In the genomic region with DNA sequence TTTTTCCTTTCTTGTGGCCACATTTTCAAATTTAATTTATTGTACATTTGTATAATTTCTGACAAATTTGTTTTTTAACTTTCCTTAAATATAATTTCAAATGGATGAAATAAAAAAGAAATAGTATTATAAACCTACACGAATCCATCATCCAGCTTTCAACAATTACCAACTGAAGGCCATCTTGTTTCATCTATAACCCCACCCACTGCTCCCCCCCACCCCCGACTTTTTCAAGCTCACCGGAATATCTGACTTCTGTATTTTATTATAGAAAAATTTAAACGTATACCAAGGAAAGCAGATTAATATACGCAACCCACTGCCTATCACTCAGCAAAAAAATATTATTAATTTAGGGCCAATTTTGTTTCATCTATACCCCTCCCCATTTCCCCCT, we compare ENCODE assay signal across 8 cellular contexts. TPM values are rescaled to one million over a fixed set of nuclear protein-coding genes. Genes with fewer than 3 reads are reported as not detected.
DNase-seq lines count a peak whose midpoint lies in the region; ATAC-seq and TF ChIP-seq lines count a peak whose summit lies in the region.

No MANE protein-coding gene starts in this region.

- no peaks in the 10 kb centered on the region for H3K9me3 Mint-ChIP-seq in activated CD8-positive, alpha-beta memory T cell treated with anti-CD3 and anti-CD28 coated beads, Interleukin-2, amount 10 ng/mL, durations not matched to agents 7 days and 5 days (ENCODE audit: low read depth)
- no peaks in the 10 kb centered on the region for H3K9me3 Mint-ChIP-seq in glutamatergic neuron (ENCODE audit: unreplicated experiment)

- no peaks in the 10 kb centered on the region for H3K27me3 Mint-ChIP-seq in activated CD8-positive, alpha-beta memory T cell treated with anti-CD3 and anti-CD28 coated beads, Interleukin-2, amount 10 ng/mL, durations not matched to agents 7 days and 5 days
- H3K27me3 Mint-ChIP-seq in glutamatergic neuron (ENCODE audit: unreplicated experiment) = no peaks in the 10 kb centered on the region

- peak overlapping the region; percentile 84 for H3K9ac ChIP-seq in SU-DHL-6 (ENCODE audit: low read length)

- CTCF ChIA-PET in activated CD8-positive, alpha-beta memory T cell treated with anti-CD3 and anti-CD28 coated beads, Interleukin-2, amount 10 ng/mL, durations not matched to agents 7 days and 5 days (lab: Charles Lee) = interaction anchor here (0.7 kb wide), 1 partner anchor 179 kb away, joined by 3 read pairs; no protein-coding TSS in a partner anchor

- H3K4me1 Mint-ChIP-seq in activated CD8-positive, alpha-beta memory T cell treated with anti-CD3 and anti-CD28 coated beads, Interleukin-2, amount 10 ng/mL, durations not matched to agents 7 days and 5 days = peaks cover 10% of the 10 kb centered on the region
- no peaks in the 10 kb centered on the region for H3K4me1 Mint-ChIP-seq in glutamatergic neuron (ENCODE audit: low read depth, unreplicated experiment)

- H2AFZ ChIP-seq in SU-DHL-6 (ENCODE audit: low read depth, low read length, severe bottlenecking) = no peak overlapping the region

- H3K27ac Mint-ChIP-seq in activated CD8-positive, alpha-beta memory T cell treated with anti-CD3 and anti-CD28 coated beads, Interleukin-2, amount 10 ng/mL, durations not matched to agents 7 days and 5 days = peak overlapping the region; percentile 90
- peak overlapping the region; percentile 97 for H3K27ac Mint-ChIP-seq in glutamatergic neuron (ENCODE audit: unreplicated experiment)

- H3K27ac ChIP-seq in SU-DHL-6 (ENCODE audit: low read depth, low read length) (peak overlapping the region; percentile 73), thoracic aorta (peak overlapping the region; percentile 93 to 97)

- DNase-seq in activated CD8-positive, alpha-beta memory T cell treated with anti-CD3 and anti-CD28 coated beads, Interleukin-2, amount 10 ng/mL, durations not matched to agents 7 days and 5 days = no peak
- no peak for DNase-seq in activated CD8-positive, alpha-beta memory T cell treated with anti-CD3 and anti-CD28 coated beads, Interleukin-2, amount 50 U/mL, for 48 hours
- DNase-seq in glutamatergic neuron (no peak), thoracic aorta (ENCODE audit: low spot score) (no peak), NCI-H2107 treated with DMSO at 0.1 percent for 48 hours (lab: John Stamatoyannopoulos, UW; ENCODE audit: unreplicated experiment) (no peak)

- H3K4me1 ChIP-seq in thoracic aorta (ENCODE audit: control insufficient read depth in 1 of 2, low read depth in 2 of 2) = peaks cover 7 to 11% of the 10 kb centered on the region in 2 donors

- no peaks in the 10 kb centered on the region for H4K20me1 ChIP-seq in SU-DHL-6 (ENCODE audit: low read depth, low read length)

- H3K79me2 ChIP-seq in SU-DHL-6 (ENCODE audit: insufficient read depth, low read length) = peaks cover 26% of the 10 kb centered on the region

- H3F3A ChIP-seq in SU-DHL-6 (ENCODE audit: insufficient read depth) = peaks cover 19% of the 10 kb centered on the region; the same call in 1 of the 2 replicates

- H3K9me3 ChIP-seq in SU-DHL-6 (ENCODE audit: insufficient read depth, low read length) (no peaks in the 10 kb centered on the region), thoracic aorta (no peaks in the 10 kb centered on the region)

- H3K4me2 ChIP-seq in SU-DHL-6 (ENCODE audit: low read depth, low read length, poor library complexity, severe bottlenecking) = peak overlapping the region; percentile 72

- peaks cover 11% of the 10 kb centered on the region; the same call in 1 of the 2 replicates for H3K36me3 ChIP-seq in SU-DHL-6 (ENCODE audit: low read length)
- H3K36me3 ChIP-seq in thoracic aorta = peaks cover 10% of the 10 kb centered on the region

- peak overlapping the region; percentile 86 for H3K4me3 ChIP-seq in SU-DHL-6 (ENCODE audit: insufficient read depth, low read length, poor library complexity, severe bottlenecking)
- H3K4me3 ChIP-seq in thoracic aorta = peak overlapping the region; percentile 83

- H3K4me3 Mint-ChIP-seq in activated CD8-positive, alpha-beta memory T cell treated with anti-CD3 and anti-CD28 coated beads, Interleukin-2, amount 10 ng/mL, durations not matched to agents 7 days and 5 days = no peak overlapping the region
- H3K4me3 Mint-ChIP-seq in glutamatergic neuron (ENCODE audit: unreplicated experiment) = peak overlapping the region; percentile 90

- H3K27me3 ChIP-seq in SU-DHL-6 (ENCODE audit: low read length) = no peaks in the 10 kb centered on the region
- no peaks in the 10 kb centered on the region for H3K27me3 ChIP-seq in thoracic aorta (replicated peaks; ENCODE audit: insufficient read depth)

- ATAC-seq in activated CD8-positive, alpha-beta memory T cell treated with anti-CD3 and anti-CD28 coated beads, Interleukin-2, amount 10 ng/mL, durations not matched to agents 7 days and 5 days = no peak
- ATAC-seq in thoracic aorta (ENCODE audit: insufficient number of reproducible peaks, low FRiP score, low read depth) (no peak), HG02571 (IDR thresholded peaks at IDR 0.05; ENCODE audit: unreplicated experiment) (no peak), HG03135 (IDR thresholded peaks at IDR 0.05; ENCODE audit: unreplicated experiment) (no peak)

- TF ChIP-seq CTCF in SU-DHL-6 (IDR thresholded peaks at IDR 0.05; ENCODE audit: insufficient read depth, low read length, poor library complexity, severe bottlenecking) (no peak), glutamatergic neuron (IDR thresholded peaks at IDR 0.05; ENCODE audit: partially characterized antibody, unreplicated experiment) (no peak), thoracic aorta (IDR thresholded peaks at IDR 0.05) (no peak)

- no peaks in the 10 kb centered on the region for H3K9me2 ChIP-seq in SU-DHL-6 (replicated peaks; ENCODE audit: insufficient read depth, low read length)

- peaks cover 19% of the 10 kb centered on the region for H3K36me3 Mint-ChIP-seq in activated CD8-positive, alpha-beta memory T cell treated with anti-CD3 and anti-CD28 coated beads, Interleukin-2, amount 10 ng/mL, durations not matched to agents 7 days and 5 days
- no peaks in the 10 kb centered on the region for H3K36me3 Mint-ChIP-seq in glutamatergic neuron (ENCODE audit: unreplicated experiment)

RNA-seq across cellular contexts. Expression of gene MORF4L2, which starts 1.1 kb away (rescaled TPM):
- 100 to 1,000 TPM; 130 to 159 TPM for total RNA-seq in activated CD8-positive, alpha-beta memory T cell treated with anti-CD3 and anti-CD28 coated beads, Interleukin-2, amount 10 ng/mL, durations not matched to agents 7 days and 5 days
- total RNA-seq in glutamatergic neuron (ENCODE audit: unreplicated experiment) (409 TPM), thoracic aorta (100 to 1,000 TPM; 559 to 708 TPM)

RNA-seq across cellular contexts. Expression of gene TMEM31, which starts 25.3 kb away (rescaled TPM):
- not detected for total RNA-seq in activated CD8-positive, alpha-beta memory T cell treated with anti-CD3 and anti-CD28 coated beads, Interleukin-2, amount 10 ng/mL, durations not matched to agents 7 days and 5 days
- total RNA-seq in glutamatergic neuron (ENCODE audit: unreplicated experiment) (not detected), thoracic aorta (not detected)

RNA-seq across cellular contexts. Expression of gene TCEAL1, which starts 56.6 kb away (rescaled TPM):
- total RNA-seq in activated CD8-positive, alpha-beta memory T cell treated with anti-CD3 and anti-CD28 coated beads, Interleukin-2, amount 10 ng/mL, durations not matched to agents 7 days and 5 days = 10 to 100 TPM in 1 of 2 experiments, 1 to 10 TPM in 1; 6.7 to 10.3 TPM
- 7.7 TPM for total RNA-seq in glutamatergic neuron (ENCODE audit: unreplicated experiment)
- total RNA-seq in thoracic aorta = 100 to 1,000 TPM; 108 to 134 TPM

Comparison
In these comparisons a context has a peak if more than half of its experiments do, and no peak if none do; other contexts are left out.
1. RNA of gene TCEAL1, which starts 56.6 kb away (total RNA-seq): 108 to 134 TPM in thoracic aorta; 6.7 to 10.3 TPM in activated CD8-positive, alpha-beta memory T cell treated with anti-CD3 and anti-CD28 coated beads, Interleukin-2, amount 10 ng/mL, durations not matched to agents 7 days and 5 days and 7.7 TPM in glutamatergic neuron (single experiment); every median in the first group is over 4 times any median in the second.